27 cellular contexts compared by ENCODE assay signal in the genomic region with DNA sequence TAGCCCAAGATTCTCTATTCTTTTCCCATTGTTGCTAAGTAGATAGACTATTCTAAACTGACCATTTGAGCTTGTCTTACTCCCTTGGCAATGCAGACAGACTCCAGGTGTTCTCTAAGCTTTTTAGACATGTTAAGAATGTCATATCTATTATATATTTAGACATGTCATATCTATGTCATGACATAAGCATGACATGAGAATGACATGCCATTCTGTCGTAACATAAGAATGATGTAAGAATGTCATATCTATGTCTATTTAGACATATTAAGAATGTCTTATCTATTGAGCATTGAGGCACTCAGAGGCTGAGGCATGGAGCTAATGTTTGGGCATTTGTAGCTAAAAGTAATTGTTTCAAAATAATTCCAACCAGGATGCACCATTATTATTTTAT.
"Had no signal": no experiment of that assay in that cellular context is flagged by ENCODE, and none has a peak within 500 bp of the region (broad histone marks: within the 10 kb centered on the region; RNA-seq: fewer than 3 reads in every experiment).

No MANE protein-coding gene starts in this region.

- FAIRE-seq: colon, endometrium, endothelial cell of umbilical vein, frontal cortex had no signal

- H3K27me3 ChIP-seq: colonic mucosa, dorsolateral prefrontal cortex, esophagus muscularis mucosa, esophagus squamous epithelium, foreskin keratinocyte, gastrocnemius medialis, gastroesophageal sphincter, heart left ventricle, heart right ventricle had no signal

- DNase-seq: colonic mucosa; cortex of kidney; dermis blood vessel endothelial cell; dorsolateral prefrontal cortex; effector CD4-positive, alpha-beta T cell; effector CD8-positive, alpha-beta T cell; effector memory CD4-positive, alpha-beta T cell; effector memory CD8-positive, alpha-beta T cell; endodermal cell; esophagus squamous epithelium; foreskin fibroblast; foreskin melanocyte; gastrocnemius medialis; glutamatergic neuron; head of caudate nucleus; heart left ventricle; heart right ventricle had no signal

- H3K36me3 ChIP-seq: colonic mucosa, esophagus muscularis mucosa, esophagus squamous epithelium, gastrocnemius medialis, gastroesophageal sphincter, heart left ventricle, heart right ventricle had no signal

- H3K4me3 ChIP-seq: colonic mucosa, coronary artery, dorsolateral prefrontal cortex, esophagus muscularis mucosa, esophagus squamous epithelium, gastrocnemius medialis, gastroesophageal sphincter, heart left ventricle, heart right ventricle had no signal

- H3K4me1 ChIP-seq: colonic mucosa, esophagus muscularis mucosa, esophagus squamous epithelium, foreskin keratinocyte, gastrocnemius medialis, gastroesophageal sphincter, heart left ventricle had no signal

- H3K27ac ChIP-seq: colonic mucosa, coronary artery, epithelial cell of prostate, esophagus muscularis mucosa, esophagus squamous epithelium, foreskin keratinocyte, gastrocnemius medialis, gastroesophageal sphincter, heart left ventricle, heart right ventricle had no signal

- ATAC-seq: effector memory CD8-positive, alpha-beta T cell; esophagus mucosa; foreskin keratinocyte; gastrocnemius medialis; gastroesophageal sphincter; heart left ventricle; heart right ventricle had no signal

- H3K9me3 ChIP-seq: colonic mucosa, esophagus muscularis mucosa, esophagus squamous epithelium, gastrocnemius medialis, gastroesophageal sphincter, heart left ventricle, heart right ventricle had no signal
